17 cellular contexts compared by ENCODE assay signal in the genomic region with DNA sequence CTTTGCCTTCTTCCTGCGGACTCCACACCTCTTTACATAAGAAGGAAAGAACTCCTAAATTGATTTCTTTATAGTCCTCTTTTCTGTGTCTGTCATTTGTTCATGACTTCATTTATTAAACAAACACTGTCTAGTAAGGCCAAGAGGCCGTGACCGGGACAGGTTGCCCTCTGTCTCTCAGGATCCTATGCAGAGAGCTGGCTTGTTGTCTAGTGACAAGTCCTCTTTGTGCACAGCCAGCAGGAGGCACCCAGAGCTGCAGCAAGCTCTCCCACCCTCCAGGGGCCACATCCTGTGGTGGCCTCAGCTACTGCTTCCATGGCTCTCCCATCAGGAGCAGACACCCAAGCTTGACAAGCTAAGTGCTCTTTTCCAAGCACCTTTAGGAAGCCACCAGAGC. TPM values are rescaled to one million over a fixed set of nuclear protein-coding genes. Genes with fewer than 3 reads are reported as not detected.
DNase-seq lines count a peak whose midpoint lies in the region; ATAC-seq and TF ChIP-seq lines count a peak whose summit lies in the region.
"Had no signal": no experiment of that assay in that cellular context is flagged by ENCODE, and none has a peak within 500 bp of the region (broad histone marks: within the 10 kb centered on the region; RNA-seq: fewer than 3 reads in every experiment).

No MANE protein-coding gene starts in this region.

- intact Hi-C loops in activated CD8-positive, alpha-beta T cell treated with anti-CD3 and anti-CD28 coated beads for 36 hours (cut with micrococcal nuclease), result no loop called here
- intact Hi-C loops in mammary epithelial cell (cut with micrococcal nuclease), result loop anchor here (5.0 kb wide), 1 partner anchor 152 kb away; no protein-coding TSS in a partner anchor
- intact Hi-C loops in posterior cingulate gyrus (cut with DNase I), result no loop called here

- H3K9me3 ChIP-seq in GM23248 (ENCODE audit: low read depth), result no peaks in the 10 kb centered on the region
- H3K9me3 ChIP-seq in mammary epithelial cell (replicated peaks; ENCODE audit: insufficient read depth, low read length), result no peaks in the 10 kb centered on the region
- H3K9me3 ChIP-seq in osteoblast (ENCODE audit: low read depth, low read length), result no peaks in the 10 kb centered on the region
- H3K9me3 ChIP-seq in neural progenitor cell (ENCODE audit: low read depth), result no peaks in the 10 kb centered on the region
- H3K9me3 ChIP-seq: body of pancreas had no signal

- peak overlapping the region; percentile 49 for H3K27ac Mint-ChIP-seq in activated CD8-positive, alpha-beta T cell treated with anti-CD3 and anti-CD28 coated beads, Interleukin-2, amount 10 ng/mL, durations not matched to agents 7 days and 5 days
- H3K27ac Mint-ChIP-seq in activated CD8-positive, alpha-beta T cell treated with anti-CD3 and anti-CD28 coated beads for 36 hours, result no peak overlapping the region
- no peak overlapping the region for H3K27ac Mint-ChIP-seq in neural progenitor cell

- no peaks in the 10 kb centered on the region for H3K27me3 Mint-ChIP-seq in activated CD8-positive, alpha-beta T cell treated with anti-CD3 and anti-CD28 coated beads, Interleukin-2, amount 10 ng/mL, durations not matched to agents 7 days and 5 days (ENCODE audit: low read depth)
- no peaks in the 10 kb centered on the region for H3K27me3 Mint-ChIP-seq in activated CD8-positive, alpha-beta T cell treated with anti-CD3 and anti-CD28 coated beads for 36 hours
- H3K27me3 Mint-ChIP-seq in neural progenitor cell (ENCODE audit: insufficient read depth, low read depth), result peaks cover 5% of the 10 kb centered on the region

- H3K79me2 ChIP-seq in GM23248 (ENCODE audit: insufficient read depth) (peaks cover 20% of the 10 kb centered on the region; the same call in 1 of the 2 replicates), mammary epithelial cell (ENCODE audit: insufficient read depth, low read length) (peaks cover 44% of the 10 kb centered on the region), osteoblast (ENCODE audit: insufficient read depth, low read length) (peaks cover 22% of the 10 kb centered on the region), neural progenitor cell (ENCODE audit: low read depth) (no peaks in the 10 kb centered on the region)

- no peak for TF ChIP-seq CTCF in activated CD8-positive, alpha-beta T cell treated with anti-CD3 and anti-CD28 coated beads for 36 hours (IDR thresholded peaks at IDR 0.05)
- TF ChIP-seq CTCF in mammary epithelial cell (conservative IDR thresholded peaks at IDR 0.05 in 1 of 2, IDR thresholded peaks at IDR 0.05 in 1 of 2; ENCODE audit: extremely low read depth in 1 of 2, insufficient read depth in 1 of 2, low read depth in 1 of 2, low read length in 2 of 2) (peak in 1 of 2 donors; percentile 1), osteoblast (IDR thresholded peaks at IDR 0.05; ENCODE audit: extremely low read depth, low read depth, low read length) (no peak), neural progenitor cell (IDR thresholded peaks at IDR 0.05) (no peak)

- no TSS peak for BruUV-seq in mammary epithelial cell (replicated peaks; lab: Mats Ljungman, UMichigan)

- peaks cover 34% of the 10 kb centered on the region for H3K4me1 Mint-ChIP-seq in activated CD8-positive, alpha-beta T cell treated with anti-CD3 and anti-CD28 coated beads, Interleukin-2, amount 10 ng/mL, durations not matched to agents 7 days and 5 days (ENCODE audit: low read depth)
- H3K4me1 Mint-ChIP-seq in activated CD8-positive, alpha-beta T cell treated with anti-CD3 and anti-CD28 coated beads for 36 hours (ENCODE audit: low read depth), result peaks cover 20% of the 10 kb centered on the region
- H3K4me1 Mint-ChIP-seq in neural progenitor cell, result no peaks in the 10 kb centered on the region

- no peaks in the 10 kb centered on the region for H3K9me3 Mint-ChIP-seq in activated CD8-positive, alpha-beta T cell treated with anti-CD3 and anti-CD28 coated beads, Interleukin-2, amount 10 ng/mL, durations not matched to agents 7 days and 5 days (ENCODE audit: insufficient read depth)
- H3K9me3 Mint-ChIP-seq in activated CD8-positive, alpha-beta T cell treated with anti-CD3 and anti-CD28 coated beads for 36 hours, result no peaks in the 10 kb centered on the region
- H3K9me3 Mint-ChIP-seq in neural progenitor cell, result no peaks in the 10 kb centered on the region

- H3F3A ChIP-seq in GM23248 (ENCODE audit: insufficient read depth) (peaks cover 59% of the 10 kb centered on the region), neural progenitor cell (ENCODE audit: low read depth) (no peaks in the 10 kb centered on the region)

- H2AFZ ChIP-seq in GM23248 (no peak overlapping the region), mammary epithelial cell (ENCODE audit: low read depth, low read length) (no peak overlapping the region), osteoblast (ENCODE audit: low read length) (no peak overlapping the region), neural progenitor cell (replicated peaks) (no peak overlapping the region)
- H2AFZ ChIP-seq: parathyroid adenoma had no signal

- in situ Hi-C loops in GM23248 (cut with MboI) (loop anchor here (10.0 kb wide), 1 partner anchor 61 kb away; no protein-coding TSS in a partner anchor), mammary epithelial cell (cut with MboI; ENCODE audit: low sequenced_read_pairs in 2 of 2) (no loop called here)

- no peak for ATAC-seq in activated CD8-positive, alpha-beta T cell treated with anti-CD3 and anti-CD28 coated beads, Interleukin-2, amount 10 ng/mL, durations not matched to agents 7 days and 5 days
- ATAC-seq in activated CD8-positive, alpha-beta T cell treated with anti-CD3 and anti-CD28 coated beads for 36 hours, result no peak
- ATAC-seq in GM18873 (IDR thresholded peaks at IDR 0.05; ENCODE audit: low FRiP score, unreplicated experiment), result no peak
- ATAC-seq: body of pancreas, left cardiac atrium had no signal

- DNase-seq in activated CD8-positive, alpha-beta T cell treated with anti-CD3 and anti-CD28 coated beads, Interleukin-2, amount 10 ng/mL, durations not matched to agents 7 days and 5 days, result peak; percentile 33
- no peak for DNase-seq in activated CD8-positive, alpha-beta T cell treated with anti-CD3 and anti-CD28 coated beads for 36 hours
- DNase-seq in GM23248 (peak; percentile 29), mammary epithelial cell (no peak), osteoblast (ENCODE audit: insufficient read length, low spot score, missing footprints) (peak; percentile 60), neural progenitor cell (ENCODE audit: low spot score) (no peak), posterior cingulate gyrus (no peak)
- DNase-seq: activated effector memory CD4-positive, alpha-beta T cell treated with anti-CD3 and anti-CD28 coated beads, Interleukin-2, amount 50 U/mL, for 16 hours; body of pancreas; Calu3; KG1; left cardiac atrium; NCI-H1417; NCI-H2227 treated with DMSO at 0.1 percent for 48 hours had no signal

- H3K4me1 ChIP-seq in GM23248 (ENCODE audit: insufficient read depth) (peaks cover 41% of the 10 kb centered on the region), mammary epithelial cell (ENCODE audit: insufficient read depth, low read length) (peaks cover 57% of the 10 kb centered on the region), osteoblast (ENCODE audit: insufficient read depth, low read length) (peaks cover 51% of the 10 kb centered on the region), neural progenitor cell (no peaks in the 10 kb centered on the region)
- H3K4me1 ChIP-seq: body of pancreas, parathyroid adenoma had no signal

- H3K4me3 ChIP-seq in GM23248 (no peak overlapping the region), mammary epithelial cell (replicated peaks in 1 of 3; ENCODE audit: insufficient read depth in 1 of 3, low read depth in 2 of 3, low read length in 3 of 3) (no peak overlapping the region), osteoblast (ENCODE audit: insufficient read depth, low read length) (no peak overlapping the region), neural progenitor cell (no peak overlapping the region)
- H3K4me3 ChIP-seq: body of pancreas, smooth muscle cell had no signal

- WGBS in GM23248 (ENCODE audit: low coverage in 1 of 2, low lambda C conversion rate in 2 of 2, missing lambda C conversion rate in 2 of 2), 2 experiments, result 93 to 100% methylated on average over 3 of the region's 3 CpGs
- WGBS in mammary epithelial cell (ENCODE audit: low coverage, missing lambda C conversion rate), result 93% methylated on average over 3 of the region's 3 CpGs

- H4K20me1 ChIP-seq in GM23248 (ENCODE audit: insufficient read depth) (no peaks in the 10 kb centered on the region), mammary epithelial cell (ENCODE audit: insufficient read depth, low read length) (no peaks in the 10 kb centered on the region), osteoblast (ENCODE audit: insufficient read depth, low read length) (peaks cover 20% of the 10 kb centered on the region), neural progenitor cell (ENCODE audit: low read depth) (no peaks in the 10 kb centered on the region)

- peaks cover 64% of the 10 kb centered on the region for H3K36me3 Mint-ChIP-seq in activated CD8-positive, alpha-beta T cell treated with anti-CD3 and anti-CD28 coated beads, Interleukin-2, amount 10 ng/mL, durations not matched to agents 7 days and 5 days (ENCODE audit: low read depth)
- H3K36me3 Mint-ChIP-seq in activated CD8-positive, alpha-beta T cell treated with anti-CD3 and anti-CD28 coated beads for 36 hours (ENCODE audit: low read depth), result peaks cover 20% of the 10 kb centered on the region
- H3K36me3 Mint-ChIP-seq in neural progenitor cell, result peaks cover 37% of the 10 kb centered on the region

- CTCF ChIA-PET in activated CD8-positive, alpha-beta T cell treated with anti-CD3 and anti-CD28 coated beads, Interleukin-2, amount 10 ng/mL, durations not matched to agents 7 days and 5 days (lab: Charles Lee), result interaction anchor here (0.7 to 2.5 kb wide), 11 partner anchors 9 to 142 kb away, joined by 3 to 9 read pairs (median 4); no protein-coding TSS in a partner anchor
- CTCF ChIA-PET in activated CD8-positive, alpha-beta T cell treated with anti-CD3 and anti-CD28 coated beads for 36 hours (lab: Charles Lee), result interaction anchor here (0.6 to 1.1 kb wide), 3 partner anchors 12 to 164 kb away, joined by 3 to 4 read pairs (median 3); no protein-coding TSS in a partner anchor
- CTCF ChIA-PET in mammary epithelial cell (lab: Charles Lee; ENCODE audit: low non-redundant PET), result interaction anchor here (0.6 kb wide), 1 partner anchor 164 kb away, joined by 8 read pairs; no protein-coding TSS in a partner anchor

- H3K27ac ChIP-seq in GM23248 (peak overlapping the region; percentile 96), mammary epithelial cell (ENCODE audit: insufficient read depth, low read depth, low read length) (peak overlapping the region; percentile 40), osteoblast (ENCODE audit: low read depth, low read length) (peak overlapping the region; percentile 97), neural progenitor cell (no peak overlapping the region)
- H3K27ac ChIP-seq: body of pancreas, parathyroid adenoma had no signal

- POLR2A ChIA-PET in activated CD8-positive, alpha-beta T cell treated with anti-CD3 and anti-CD28 coated beads, Interleukin-2, amount 10 ng/mL, durations not matched to agents 7 days and 5 days (lab: Charles Lee), result no interaction called here
- POLR2A ChIA-PET in activated CD8-positive, alpha-beta T cell treated with anti-CD3 and anti-CD28 coated beads for 36 hours (lab: Charles Lee), result no interaction called here

- H3K9me2 ChIP-seq in GM23248 (ENCODE audit: insufficient read depth), result no peaks in the 10 kb centered on the region

- dilution Hi-C loops in mammary epithelial cell (cut with HindIII; ENCODE audit: low sequenced_read_pairs), result no loop called here

- H3K36me3 ChIP-seq in GM23248 (ENCODE audit: low read depth) (peaks cover 31% of the 10 kb centered on the region), mammary epithelial cell (ENCODE audit: insufficient read depth, low read length) (peaks cover 39% of the 10 kb centered on the region), osteoblast (ENCODE audit: insufficient read depth, low read length) (peaks cover 68% of the 10 kb centered on the region), neural progenitor cell (no peaks in the 10 kb centered on the region)

- H3K4me3 Mint-ChIP-seq in activated CD8-positive, alpha-beta T cell treated with anti-CD3 and anti-CD28 coated beads, Interleukin-2, amount 10 ng/mL, durations not matched to agents 7 days and 5 days, result no peak overlapping the region
- H3K4me3 Mint-ChIP-seq in activated CD8-positive, alpha-beta T cell treated with anti-CD3 and anti-CD28 coated beads for 36 hours, result no peak overlapping the region
- H3K4me3 Mint-ChIP-seq in neural progenitor cell, result no peak overlapping the region

- H3K27me3 ChIP-seq in GM23248 (replicated peaks; ENCODE audit: insufficient read depth), result no peaks in the 10 kb centered on the region
- H3K27me3 ChIP-seq in mammary epithelial cell (ENCODE audit: insufficient read depth, low read length), result no peaks in the 10 kb centered on the region
- H3K27me3 ChIP-seq in osteoblast (ENCODE audit: insufficient read depth, low read length), result no peaks in the 10 kb centered on the region
- no peaks in the 10 kb centered on the region for H3K27me3 ChIP-seq in neural progenitor cell
- H3K27me3 ChIP-seq: body of pancreas had no signal

- H3K4me2 ChIP-seq in GM23248 (ENCODE audit: unreplicated experiment) (no peak overlapping the region), mammary epithelial cell (ENCODE audit: insufficient read depth, low read depth, low read length) (no peak overlapping the region), osteoblast (ENCODE audit: insufficient read depth, low read length) (peak overlapping the region; percentile 9), neural progenitor cell (no peak overlapping the region)
- H3K4me2 ChIP-seq: smooth muscle cell had no signal

- H3K9ac ChIP-seq in GM23248 (peak overlapping the region; percentile 31; the same call in 1 of the 2 replicates), mammary epithelial cell (ENCODE audit: insufficient read depth, low read length) (no peak overlapping the region), neural progenitor cell (no peak overlapping the region)
- H3K9ac ChIP-seq: parathyroid adenoma had no signal

RNA-seq across cellular contexts. Expression of gene PLD6, which starts 50.6 kb away (rescaled TPM):
- total RNA-seq in activated CD8-positive, alpha-beta T cell treated with anti-CD3 and anti-CD28 coated beads, Interleukin-2, amount 10 ng/mL, durations not matched to agents 7 days and 5 days, result 1 to 10 TPM; 3.8 to 4.2 TPM
- total RNA-seq in activated CD8-positive, alpha-beta T cell treated with anti-CD3 and anti-CD28 coated beads for 36 hours, result 1 to 10 TPM; 6.1 to 6.2 TPM
- 0.65 and 2.0 TPM in 2 replicates for total RNA-seq in GM23248 (2014; rRNA removed; shearing (Covaris generic))
- 0.85 and 1.0 TPM in 2 replicates for polyA plus RNA-seq in GM23248 (2016; fragmentation: Nextera tagmentation; extraction: Ambion mirVana)
- 1 to 10 TPM; 1.8 to 4.3 TPM for total RNA-seq in mammary epithelial cell
- 1.7 TPM for polyA plus RNA-seq in mammary epithelial cell
- not detected for polyA minus RNA-seq in mammary epithelial cell
- total RNA-seq in osteoblast, result 1.4 and 2.7 TPM in 2 replicates
- total RNA-seq in neural progenitor cell (ENCODE audit: low replicate concordance), result 0.22 and 1.2 TPM in 2 replicates

Comparison
In these comparisons a context has a peak if more than half of its experiments do, and no peak if none do; other contexts are left out.
1. DNase-seq: peak in activated CD8-positive, alpha-beta T cell treated with anti-CD3 and anti-CD28 coated beads, Interleukin-2, amount 10 ng/mL, durations not matched to agents 7 days and 5 days (single experiment), GM23248 (single experiment) and osteoblast (single experiment); none in activated CD8-positive, alpha-beta T cell treated with anti-CD3 and anti-CD28 coated beads for 36 hours (single experiment), mammary epithelial cell (single experiment), neural progenitor cell (single experiment) and posterior cingulate gyrus (0 of 10).